34 cellular contexts compared by ENCODE assay signal in the genomic region with DNA sequence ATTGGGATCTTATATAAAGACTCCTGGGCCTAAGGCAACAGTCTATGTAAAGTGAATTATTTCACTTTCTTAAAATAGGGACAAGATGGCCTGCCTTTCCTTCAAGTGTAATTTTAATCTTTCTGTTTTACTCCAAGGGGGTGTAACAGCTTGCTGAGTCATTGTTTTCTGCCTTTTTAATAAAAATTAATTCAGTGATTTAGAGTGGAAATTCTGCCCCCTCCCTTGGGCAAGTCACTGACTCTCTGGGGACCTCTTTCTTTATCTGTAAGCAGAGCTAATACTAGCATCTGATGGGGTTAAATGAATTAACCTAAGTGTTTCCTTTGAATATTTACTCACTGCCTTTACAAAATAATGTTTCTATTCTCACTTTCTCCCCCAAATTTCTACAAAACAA. TPM values are rescaled to one million over a fixed set of nuclear protein-coding genes. Genes with fewer than 3 reads are reported as not detected.
DNase-seq lines count a peak whose midpoint lies in the region; ATAC-seq lines count a peak whose summit lies in the region.
"Had no signal": no experiment of that assay in that cellular context is flagged by ENCODE, and none has a peak within 500 bp of the region (broad histone marks: within the 10 kb centered on the region; RNA-seq: fewer than 3 reads in every experiment).

No MANE protein-coding gene starts in this region.

- intact Hi-C loops in activated CD4-positive, alpha-beta T cell treated with anti-CD3 and anti-CD28 coated beads, Interleukin-2, amount 10 ng/mL, durations not matched to agents 24 days and 14 days (cut with micrococcal nuclease), result no loop called here

- H3K9me3 Mint-ChIP-seq in memory B cell, result no peaks in the 10 kb centered on the region
- no peaks in the 10 kb centered on the region for H3K9me3 Mint-ChIP-seq in activated CD4-positive, alpha-beta T cell treated with anti-CD3 and anti-CD28 coated beads, Interleukin-2, amount 10 ng/mL, durations not matched to agents 24 days and 14 days
- H3K9me3 Mint-ChIP-seq: activated naive CD4-positive, alpha-beta T cell treated with anti-CD3 and anti-CD28 coated beads, Interleukin-2, amount 50 U/mL, for 72 hours; activated T-helper 2 cell treated with anti-CD3 and anti-CD28 coated beads, Interferon-gamma antibody, Interleukin-2, Interleukin-4, amounts not matched to agents 10 μg/mL and 5 μg/mL and 100 μg/mL, durations not matched to agents 14 hours and 24 hours and 36 hours; stimulated activated naive CD8-positive, alpha-beta T cell treated with anti-CD3 and anti-CD28 coated beads, Interleukin-15, Interleukin-2, amounts not matched to agents 100 ng/mL and 50 ng/mL, for 24 hours; T-helper 2 cell treated with Interferon-gamma antibody and Interleukin-4, amounts not matched to agents 5 μg/mL and 100 μg/mL, for 36 hours had no signal

- no peaks in the 10 kb centered on the region for H3K27me3 Mint-ChIP-seq in memory B cell
- H3K27me3 Mint-ChIP-seq in activated CD4-positive, alpha-beta T cell treated with anti-CD3 and anti-CD28 coated beads, Interleukin-2, amount 10 ng/mL, durations not matched to agents 24 days and 14 days, result peaks cover 4% of the 10 kb centered on the region

- no peak overlapping the region for H3K4me3 Mint-ChIP-seq in memory B cell
- no peak overlapping the region for H3K4me3 Mint-ChIP-seq in activated CD4-positive, alpha-beta T cell treated with anti-CD3 and anti-CD28 coated beads, Interleukin-2, amount 10 ng/mL, durations not matched to agents 24 days and 14 days
- H3K4me3 Mint-ChIP-seq: activated CD4-positive, alpha-beta T cell treated with anti-CD3 and anti-CD28 coated beads for 36 hours; nephron progenitor cell; stimulated activated naive CD8-positive, alpha-beta T cell treated with anti-CD3 and anti-CD28 coated beads, Interleukin-15, Interleukin-2, amounts not matched to agents 100 ng/mL and 50 ng/mL, for 24 hours; T-helper 2 cell treated with Interferon-gamma antibody and Interleukin-4, amounts not matched to agents 5 μg/mL and 100 μg/mL, for 36 hours had no signal

- H3K4me3 ChIP-seq in ACC112 (ENCODE audit: low read depth, low read length) (no peak overlapping the region), adipocyte (ENCODE audit: low read length) (no peak overlapping the region)
- H3K4me3 ChIP-seq: MG63, pancreas, smooth muscle cell, testis had no signal

- H3K9me3 ChIP-seq in adipocyte (ENCODE audit: control insufficient read depth, low read length), result no peaks in the 10 kb centered on the region
- H3K9me3 ChIP-seq: MG63, pancreas, testis had no signal

- H3K9ac ChIP-seq in adipocyte (ENCODE audit: low read length), result no peak overlapping the region

- H3K27me3 ChIP-seq in ACC112 (ENCODE audit: insufficient read depth, low read length), result no peaks in the 10 kb centered on the region
- no peaks in the 10 kb centered on the region for H3K27me3 ChIP-seq in adipocyte (replicated peaks; ENCODE audit: control insufficient read depth, insufficient read depth, low read length)
- H3K27me3 ChIP-seq: MG63, pancreas, testis had no signal

- peak; percentile 25 for ATAC-seq in HG03108 (IDR thresholded peaks at IDR 0.05; ENCODE audit: unreplicated experiment)
- no peak for ATAC-seq in memory B cell (ENCODE audit: low read depth)
- no peak for ATAC-seq in HG03442 (IDR thresholded peaks at IDR 0.05; ENCODE audit: unreplicated experiment)
- ATAC-seq: activated CD4-positive, alpha-beta T cell treated with anti-CD3 and anti-CD28 coated beads for 36 hours; activated naive CD4-positive, alpha-beta T cell treated with anti-CD3 and anti-CD28 coated beads, Interleukin-2, amount 50 U/mL, for 72 hours; left lobe of liver; pancreas had no signal

- H3K36me3 ChIP-seq in ACC112 (ENCODE audit: insufficient read depth, low read length), result peaks cover 6% of the 10 kb centered on the region; the same call in 1 of the 2 replicates
- H3K36me3 ChIP-seq in adipocyte (ENCODE audit: control insufficient read depth, insufficient read depth, low read length, severe bottlenecking), result no peaks in the 10 kb centered on the region
- H3K36me3 ChIP-seq: pancreas had no signal

- H3K4me1 Mint-ChIP-seq in memory B cell, result peaks cover 18% of the 10 kb centered on the region
- H3K4me1 Mint-ChIP-seq in activated CD4-positive, alpha-beta T cell treated with anti-CD3 and anti-CD28 coated beads, Interleukin-2, amount 10 ng/mL, durations not matched to agents 24 days and 14 days, result no peaks in the 10 kb centered on the region
- H3K4me1 Mint-ChIP-seq: activated CD4-positive, alpha-beta T cell treated with anti-CD3 and anti-CD28 coated beads for 36 hours had no signal

- H3K27ac Mint-ChIP-seq in memory B cell, result peak overlapping the region; percentile 43
- H3K27ac Mint-ChIP-seq in activated CD4-positive, alpha-beta T cell treated with anti-CD3 and anti-CD28 coated beads, Interleukin-2, amount 10 ng/mL, durations not matched to agents 24 days and 14 days, result no peak overlapping the region
- H3K27ac Mint-ChIP-seq: activated CD4-positive, alpha-beta T cell treated with anti-CD3 and anti-CD28 coated beads for 36 hours; activated naive CD4-positive, alpha-beta T cell treated with anti-CD3 and anti-CD28 coated beads, Interleukin-2, amount 50 U/mL, for 72 hours; activated T-helper 2 cell treated with anti-CD3 and anti-CD28 coated beads, Interferon-gamma antibody, Interleukin-2, Interleukin-4, amounts not matched to agents 10 μg/mL and 5 μg/mL and 100 μg/mL, durations not matched to agents 14 hours and 24 hours and 36 hours; nephron progenitor cell; stimulated activated naive CD8-positive, alpha-beta T cell treated with anti-CD3 and anti-CD28 coated beads, Interleukin-15, Interleukin-2, amounts not matched to agents 100 ng/mL and 50 ng/mL, for 24 hours; T-helper 2 cell treated with Interferon-gamma antibody and Interleukin-4, amounts not matched to agents 5 μg/mL and 100 μg/mL, for 36 hours had no signal

- no peaks in the 10 kb centered on the region for H3K36me3 Mint-ChIP-seq in memory B cell
- no peaks in the 10 kb centered on the region for H3K36me3 Mint-ChIP-seq in activated CD4-positive, alpha-beta T cell treated with anti-CD3 and anti-CD28 coated beads, Interleukin-2, amount 10 ng/mL, durations not matched to agents 24 days and 14 days (ENCODE audit: low read depth)
- H3K36me3 Mint-ChIP-seq: activated naive CD4-positive, alpha-beta T cell treated with anti-CD3 and anti-CD28 coated beads, Interleukin-2, amount 50 U/mL, for 72 hours had no signal

- no peaks in the 10 kb centered on the region for H3K79me2 ChIP-seq in ACC112 (ENCODE audit: control insufficient read depth, insufficient read depth, low read length, unreplicated experiment)

- DNase-seq in adipocyte (ENCODE audit: low read depth) (peak; percentile 17), memory B cell (ENCODE audit: low spot score in 2 of 2) (no peak), MV-4-11 (lab: John Stamatoyannopoulos, UW) (no peak), NOMO-1 treated with DMSO at 0.1 percent for 48 hours (lab: John Stamatoyannopoulos, UW; ENCODE audit: unreplicated experiment) (no peak)
- DNase-seq in activated CD4-positive, alpha-beta T cell treated with anti-CD3 and anti-CD28 coated beads, Interleukin-2, amount 10 ng/mL, durations not matched to agents 24 days and 14 days, result no peak
- DNase-seq: ACHN; activated CD4-positive, alpha-beta T cell treated with anti-CD3 and anti-CD28 coated beads for 36 hours; activated CD8-positive, alpha-beta memory T cell treated with anti-CD3 and anti-CD28 coated beads for 24 hours; activated T-cell treated with anti-CD3 and anti-CD28 coated beads for 4 hours; DMS79; effector CD4-positive, alpha-beta T cell; GF-D8; KG1; MG63; NCI-H2029; NCI-H2227 treated with DMSO at 0.1 percent for 48 hours; NCI-H526; nephron progenitor cell; NK-92 treated with Interleukin-12 subunit alpha and Interleukin-12 subunit beta, amount 100 ng/mL, for 24 hours; pancreas; retina; SHP77 treated with DMSO at 0.1 percent for 48 hours; stimulated activated CD4-positive, alpha-beta T cell treated with anti-CD3 and anti-CD28 coated beads, Interleukin-1b, Interleukin-23, amount 100 ng/mL, for 48 hours; testis had no signal

- H2AFZ ChIP-seq in ACC112 (ENCODE audit: low read length, unreplicated experiment), result no peak overlapping the region

- H3K4me1 ChIP-seq in ACC112 (ENCODE audit: control insufficient read depth, insufficient read depth, low read length, unreplicated experiment) (peaks cover 10% of the 10 kb centered on the region), adipocyte (ENCODE audit: control insufficient read depth, insufficient read depth, low read length) (peaks cover 19% of the 10 kb centered on the region)
- H3K4me1 ChIP-seq: pancreas, testis had no signal

- peak overlapping the region; percentile 42 for H3K27ac ChIP-seq in ACC112 (ENCODE audit: low read depth, low read length)
- H3K27ac ChIP-seq: C4-2B, pancreas, testis had no signal

RNA-seq across cellular contexts. Expression of gene LRRK1, which starts 23.9 kb away (rescaled TPM):
- total RNA-seq in activated CD4-positive, alpha-beta T cell treated with anti-CD3 and anti-CD28 coated beads, Interleukin-2, amount 10 ng/mL, durations not matched to agents 24 days and 14 days, result 1.3 and 2.1 TPM in 2 replicates
